In genomic region chr14:54816450-54816849, GRCh38 we compare ENCODE assay signal across 27 cellular contexts.
"Had no signal": no experiment of that assay in that cellular context is flagged by ENCODE, and none has a peak within 500 bp of the region (broad histone marks: within the 10 kb centered on the region; RNA-seq: fewer than 3 reads in every experiment).

No MANE protein-coding gene starts in this region.

- H3K27me3 ChIP-seq: neural progenitor cell, ovary, right lobe of liver, spleen, stomach, thyroid gland, tibial nerve, upper lobe of left lung, uterus had no signal

- DNase-seq: naive thymus-derived CD4-positive, alpha-beta T cell; natural killer cell; occipital lobe; ovary; posterior cingulate gyrus; psoas muscle; right cardiac atrium; right lobe of liver; spleen; stimulated activated CD4-positive, alpha-beta T cell treated with anti-CD3 and anti-CD28 coated beads, Interleukin-12 subunit alpha, Interleukin-12 subunit beta, amount 100 ng/mL, for 4 hours; stimulated activated CD4-positive, alpha-beta T cell treated with anti-CD3 and anti-CD28 coated beads, Interleukin-1b, Interleukin-23, amount 100 ng/mL, for 48 hours; stimulated activated CD4-positive, alpha-beta T cell treated with anti-CD3 and anti-CD28 coated beads, Interleukin-4, amount 100 ng/mL, for 1 hour; stimulated activated CD4-positive, alpha-beta T cell treated with anti-CD3 and anti-CD28 coated beads, Interleukin-4, amount 100 ng/mL, for 4 hours; stimulated activated CD8-positive, alpha-beta memory T cell treated with anti-CD3 and anti-CD28 coated beads, Interleukin-4, amount 100 ng/mL, for 48 hours; stimulated activated naive CD4-positive, alpha-beta T cell; stomach; thyroid gland; trophoblast cell; upper lobe of left lung; uterus had no signal

- ATAC-seq: naive thymus-derived CD4-positive, alpha-beta T cell; natural killer cell; psoas muscle; right cardiac atrium; right lobe of liver; stimulated activated memory B cell treated with anti-CD40 and anti-IgM and Interleukin-4, amounts not matched to agents 10 μg/mL and 1 μg/mL and 100 μg/mL, for 72 hours had no signal

- H3K9ac ChIP-seq: neural progenitor cell, parathyroid adenoma had no signal

- H3K36me3 ChIP-seq: neural progenitor cell, ovary, right lobe of liver, spleen, stomach, thoracic aorta, thyroid gland, tibial nerve, upper lobe of left lung, uterus had no signal

- H3K9me3 ChIP-seq: ovary, psoas muscle, right lobe of liver, spleen, stomach, thoracic aorta, thyroid gland, tibial nerve, upper lobe of left lung, uterus had no signal

- H3K4me1 ChIP-seq: parathyroid adenoma, psoas muscle, right lobe of liver, spleen, thyroid gland, upper lobe of left lung, uterus had no signal

- H3K4me2 ChIP-seq: neural progenitor cell, smooth muscle cell had no signal

- H3K4me3 ChIP-seq: neural progenitor cell, ovary, psoas muscle, right lobe of liver, skin epidermis, smooth muscle cell, spleen, stomach, thoracic aorta, thyroid gland, tibial nerve, upper lobe of left lung, uterus had no signal

- H3K27ac ChIP-seq: neural progenitor cell, ovary, parathyroid adenoma, psoas muscle, right lobe of liver, skin epidermis, spleen, stomach, thoracic aorta, thyroid gland, tibial nerve, upper lobe of left lung, uterus had no signal
